In the genomic region with DNA sequence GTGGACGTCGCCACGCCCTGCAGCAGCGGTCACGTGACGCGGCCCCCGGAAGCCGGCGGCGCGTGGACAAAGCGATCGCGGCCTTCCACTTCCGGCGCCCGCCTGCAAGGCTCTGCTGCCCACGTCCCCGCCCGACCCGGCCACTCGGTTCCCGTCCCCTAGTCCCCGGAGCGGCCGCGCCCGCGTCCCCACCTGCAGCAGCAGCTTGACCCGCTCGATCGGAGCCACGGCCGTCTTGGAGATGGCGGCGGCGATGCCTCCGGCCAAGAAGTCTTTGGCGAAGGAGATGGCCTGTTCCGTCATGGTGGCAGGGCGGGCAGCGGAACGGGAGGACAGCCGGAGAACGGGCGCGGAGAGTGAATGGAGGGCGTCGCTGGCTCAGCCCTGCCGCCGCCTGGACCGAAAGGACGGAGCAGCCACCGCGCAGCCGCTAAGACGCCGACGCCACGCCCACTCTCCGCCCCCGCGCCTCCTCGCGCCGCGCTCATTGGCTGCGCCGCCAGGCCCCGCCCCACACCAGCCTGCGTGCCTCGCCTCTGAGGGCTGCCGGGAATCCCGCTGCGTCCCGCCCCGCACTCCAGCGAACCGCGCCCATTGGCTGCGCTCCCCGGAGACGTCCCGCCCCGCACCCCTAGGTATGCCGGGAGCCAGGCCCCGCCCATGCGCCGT, we compare ENCODE assay signal across 1 cellular context.
TF ChIP-seq lines count a peak whose summit lies in the region.

A gene (minus strand): TSS at position 407 of the 669 bp plus-strand sequence. CDS start 104 bp downstream, at position 303.

TF ChIP-seq in K562, 482 proteins besides CTCF, POLR2A, EP300 and RAD21 (continued from another document and continues in another):
- TF ChIP-seq, protein P1, sequence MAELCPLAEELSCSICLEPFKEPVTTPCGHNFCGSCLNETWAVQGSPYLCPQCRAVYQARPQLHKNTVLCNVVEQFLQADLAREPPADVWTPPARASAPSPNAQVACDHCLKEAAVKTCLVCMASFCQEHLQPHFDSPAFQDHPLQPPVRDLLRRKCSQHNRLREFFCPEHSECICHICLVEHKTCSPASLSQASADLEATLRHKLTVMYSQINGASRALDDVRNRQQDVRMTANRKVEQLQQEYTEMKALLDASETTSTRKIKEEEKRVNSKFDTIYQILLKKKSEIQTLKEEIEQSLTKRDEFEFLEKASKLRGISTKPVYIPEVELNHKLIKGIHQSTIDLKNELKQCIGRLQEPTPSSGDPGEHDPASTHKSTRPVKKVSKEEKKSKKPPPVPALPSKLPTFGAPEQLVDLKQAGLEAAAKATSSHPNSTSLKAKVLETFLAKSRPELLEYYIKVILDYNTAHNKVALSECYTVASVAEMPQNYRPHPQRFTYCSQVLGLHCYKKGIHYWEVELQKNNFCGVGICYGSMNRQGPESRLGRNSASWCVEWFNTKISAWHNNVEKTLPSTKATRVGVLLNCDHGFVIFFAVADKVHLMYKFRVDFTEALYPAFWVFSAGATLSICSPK (IDR thresholded peaks at IDR 0.05; ENCODE audit: borderline replicate concordance) = no peak
- no peak for TF ChIP-seq SMARCB1 (IDR thresholded peaks at IDR 0.05; ENCODE audit: insufficient read length, low read depth)
- TF ChIP-seq POLR3G (IDR thresholded peaks at IDR 0.05; ENCODE audit: extremely low read depth, insufficient read length, insufficient replicate concordance) = no peak
- TF ChIP-seq NEUROD1 (IDR thresholded peaks at IDR 0.05; ENCODE audit: borderline replicate concordance, low read depth, low read length, partially characterized antibody) = no peak
- TF ChIP-seq, protein P2, sequence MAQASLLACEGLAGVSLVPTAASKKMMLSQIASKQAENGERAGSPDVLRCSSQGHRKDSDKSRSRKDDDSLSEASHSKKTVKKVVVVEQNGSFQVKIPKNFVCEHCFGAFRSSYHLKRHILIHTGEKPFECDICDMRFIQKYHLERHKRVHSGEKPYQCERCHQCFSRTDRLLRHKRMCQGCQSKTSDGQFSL (CRISPR knock-in tag; IDR thresholded peaks at IDR 0.05) = no peak
- TF ChIP-seq, protein P2 (tag; IDR thresholded peaks at IDR 0.05) = no peak
- no peak for TF ChIP-seq BACH1 (tag; IDR thresholded peaks at IDR 0.05)
- TF ChIP-seq, protein P3, sequence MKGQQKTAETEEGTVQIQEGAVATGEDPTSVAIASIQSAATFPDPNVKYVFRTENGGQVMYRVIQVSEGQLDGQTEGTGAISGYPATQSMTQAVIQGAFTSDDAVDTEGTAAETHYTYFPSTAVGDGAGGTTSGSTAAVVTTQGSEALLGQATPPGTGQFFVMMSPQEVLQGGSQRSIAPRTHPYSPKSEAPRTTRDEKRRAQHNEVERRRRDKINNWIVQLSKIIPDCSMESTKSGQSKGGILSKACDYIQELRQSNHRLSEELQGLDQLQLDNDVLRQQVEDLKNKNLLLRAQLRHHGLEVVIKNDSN (CRISPR knock-in tag; IDR thresholded peaks at IDR 0.05) = peak; percentile 99
- TF ChIP-seq KHSRP (IDR thresholded peaks at IDR 0.05) = no peak
- peak; percentile 92 for TF ChIP-seq SAP30 (IDR thresholded peaks at IDR 0.05; ENCODE audit: borderline replicate concordance, insufficient read depth, low read depth, low read length, poor library complexity, severe bottlenecking)
- no peak for TF ChIP-seq CREBBP (IDR thresholded peaks at IDR 0.05; ENCODE audit: low read depth, low read length)
- peak; percentile 82 for TF ChIP-seq KLF1 (tag; IDR thresholded peaks at IDR 0.05)
- peak; percentile 60; the same call in 1 of the 2 replicates for TF ChIP-seq ZFX (CRISPR knock-in tag; IDR thresholded peaks at IDR 0.05)
- TF ChIP-seq DNMT1 (IDR thresholded peaks at IDR 0.05) = no peak
- TF ChIP-seq SAFB2 (IDR thresholded peaks at IDR 0.05; ENCODE audit: borderline replicate concordance, low read depth, low read length, severe bottlenecking) = no peak
- TF ChIP-seq CAMTA2 (CRISPR knock-in tag; conservative IDR thresholded peaks at IDR 0.05) = 0 out of 2 replicates have a peak, but pooled peaks have one; percentile 50
- peak; percentile 92 for TF ChIP-seq TAF7 (tag; IDR thresholded peaks at IDR 0.05)
- TF ChIP-seq MAFG (tag; conservative IDR thresholded peaks at IDR 0.05) = no peak
- TF ChIP-seq, protein P4, sequence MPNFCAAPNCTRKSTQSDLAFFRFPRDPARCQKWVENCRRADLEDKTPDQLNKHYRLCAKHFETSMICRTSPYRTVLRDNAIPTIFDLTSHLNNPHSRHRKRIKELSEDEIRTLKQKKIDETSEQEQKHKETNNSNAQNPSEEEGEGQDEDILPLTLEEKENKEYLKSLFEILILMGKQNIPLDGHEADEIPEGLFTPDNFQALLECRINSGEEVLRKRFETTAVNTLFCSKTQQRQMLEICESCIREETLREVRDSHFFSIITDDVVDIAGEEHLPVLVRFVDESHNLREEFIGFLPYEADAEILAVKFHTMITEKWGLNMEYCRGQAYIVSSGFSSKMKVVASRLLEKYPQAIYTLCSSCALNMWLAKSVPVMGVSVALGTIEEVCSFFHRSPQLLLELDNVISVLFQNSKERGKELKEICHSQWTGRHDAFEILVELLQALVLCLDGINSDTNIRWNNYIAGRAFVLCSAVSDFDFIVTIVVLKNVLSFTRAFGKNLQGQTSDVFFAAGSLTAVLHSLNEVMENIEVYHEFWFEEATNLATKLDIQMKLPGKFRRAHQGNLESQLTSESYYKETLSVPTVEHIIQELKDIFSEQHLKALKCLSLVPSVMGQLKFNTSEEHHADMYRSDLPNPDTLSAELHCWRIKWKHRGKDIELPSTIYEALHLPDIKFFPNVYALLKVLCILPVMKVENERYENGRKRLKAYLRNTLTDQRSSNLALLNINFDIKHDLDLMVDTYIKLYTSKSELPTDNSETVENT (CRISPR knock-in tag; IDR thresholded peaks at IDR 0.05) = no peak
- TF ChIP-seq U2AF1 (optimal IDR thresholded peaks at IDR 0.05; ENCODE audit: low read depth, low read length) = peak; percentile 73
- TF ChIP-seq, protein P5, sequence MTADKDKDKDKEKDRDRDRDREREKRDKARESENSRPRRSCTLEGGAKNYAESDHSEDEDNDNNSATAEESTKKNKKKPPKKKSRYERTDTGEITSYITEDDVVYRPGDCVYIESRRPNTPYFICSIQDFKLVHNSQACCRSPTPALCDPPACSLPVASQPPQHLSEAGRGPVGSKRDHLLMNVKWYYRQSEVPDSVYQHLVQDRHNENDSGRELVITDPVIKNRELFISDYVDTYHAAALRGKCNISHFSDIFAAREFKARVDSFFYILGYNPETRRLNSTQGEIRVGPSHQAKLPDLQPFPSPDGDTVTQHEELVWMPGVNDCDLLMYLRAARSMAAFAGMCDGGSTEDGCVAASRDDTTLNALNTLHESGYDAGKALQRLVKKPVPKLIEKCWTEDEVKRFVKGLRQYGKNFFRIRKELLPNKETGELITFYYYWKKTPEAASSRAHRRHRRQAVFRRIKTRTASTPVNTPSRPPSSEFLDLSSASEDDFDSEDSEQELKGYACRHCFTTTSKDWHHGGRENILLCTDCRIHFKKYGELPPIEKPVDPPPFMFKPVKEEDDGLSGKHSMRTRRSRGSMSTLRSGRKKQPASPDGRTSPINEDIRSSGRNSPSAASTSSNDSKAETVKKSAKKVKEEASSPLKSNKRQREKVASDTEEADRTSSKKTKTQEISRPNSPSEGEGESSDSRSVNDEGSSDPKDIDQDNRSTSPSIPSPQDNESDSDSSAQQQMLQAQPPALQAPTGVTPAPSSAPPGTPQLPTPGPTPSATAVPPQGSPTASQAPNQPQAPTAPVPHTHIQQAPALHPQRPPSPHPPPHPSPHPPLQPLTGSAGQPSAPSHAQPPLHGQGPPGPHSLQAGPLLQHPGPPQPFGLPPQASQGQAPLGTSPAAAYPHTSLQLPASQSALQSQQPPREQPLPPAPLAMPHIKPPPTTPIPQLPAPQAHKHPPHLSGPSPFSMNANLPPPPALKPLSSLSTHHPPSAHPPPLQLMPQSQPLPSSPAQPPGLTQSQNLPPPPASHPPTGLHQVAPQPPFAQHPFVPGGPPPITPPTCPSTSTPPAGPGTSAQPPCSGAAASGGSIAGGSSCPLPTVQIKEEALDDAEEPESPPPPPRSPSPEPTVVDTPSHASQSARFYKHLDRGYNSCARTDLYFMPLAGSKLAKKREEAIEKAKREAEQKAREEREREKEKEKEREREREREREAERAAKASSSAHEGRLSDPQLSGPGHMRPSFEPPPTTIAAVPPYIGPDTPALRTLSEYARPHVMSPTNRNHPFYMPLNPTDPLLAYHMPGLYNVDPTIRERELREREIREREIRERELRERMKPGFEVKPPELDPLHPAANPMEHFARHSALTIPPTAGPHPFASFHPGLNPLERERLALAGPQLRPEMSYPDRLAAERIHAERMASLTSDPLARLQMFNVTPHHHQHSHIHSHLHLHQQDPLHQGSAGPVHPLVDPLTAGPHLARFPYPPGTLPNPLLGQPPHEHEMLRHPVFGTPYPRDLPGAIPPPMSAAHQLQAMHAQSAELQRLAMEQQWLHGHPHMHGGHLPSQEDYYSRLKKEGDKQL (CRISPR knock-in tag; IDR thresholded peaks at IDR 0.05; ENCODE audit: borderline replicate concordance) = no peak
- TF ChIP-seq, protein P6, sequence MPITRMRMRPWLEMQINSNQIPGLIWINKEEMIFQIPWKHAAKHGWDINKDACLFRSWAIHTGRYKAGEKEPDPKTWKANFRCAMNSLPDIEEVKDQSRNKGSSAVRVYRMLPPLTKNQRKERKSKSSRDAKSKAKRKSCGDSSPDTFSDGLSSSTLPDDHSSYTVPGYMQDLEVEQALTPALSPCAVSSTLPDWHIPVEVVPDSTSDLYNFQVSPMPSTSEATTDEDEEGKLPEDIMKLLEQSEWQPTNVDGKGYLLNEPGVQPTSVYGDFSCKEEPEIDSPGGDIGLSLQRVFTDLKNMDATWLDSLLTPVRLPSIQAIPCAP (CRISPR knock-in tag; IDR thresholded peaks at IDR 0.05; ENCODE audit: borderline replicate concordance) = no peak
- TF ChIP-seq ZNF445 (CRISPR knock-in tag; IDR thresholded peaks at IDR 0.05; ENCODE audit: low read depth) = no peak
- TF ChIP-seq FUS (optimal IDR thresholded peaks at IDR 0.05; ENCODE audit: low read depth, low read length) = no peak
- TF ChIP-seq ZNF232 (CRISPR knock-in tag; IDR thresholded peaks at IDR 0.05) = no peak
- TF ChIP-seq ETV1 (tag; conservative IDR thresholded peaks at IDR 0.05; ENCODE audit: low read depth) = peak; percentile 77
- TF ChIP-seq, protein P7, sequence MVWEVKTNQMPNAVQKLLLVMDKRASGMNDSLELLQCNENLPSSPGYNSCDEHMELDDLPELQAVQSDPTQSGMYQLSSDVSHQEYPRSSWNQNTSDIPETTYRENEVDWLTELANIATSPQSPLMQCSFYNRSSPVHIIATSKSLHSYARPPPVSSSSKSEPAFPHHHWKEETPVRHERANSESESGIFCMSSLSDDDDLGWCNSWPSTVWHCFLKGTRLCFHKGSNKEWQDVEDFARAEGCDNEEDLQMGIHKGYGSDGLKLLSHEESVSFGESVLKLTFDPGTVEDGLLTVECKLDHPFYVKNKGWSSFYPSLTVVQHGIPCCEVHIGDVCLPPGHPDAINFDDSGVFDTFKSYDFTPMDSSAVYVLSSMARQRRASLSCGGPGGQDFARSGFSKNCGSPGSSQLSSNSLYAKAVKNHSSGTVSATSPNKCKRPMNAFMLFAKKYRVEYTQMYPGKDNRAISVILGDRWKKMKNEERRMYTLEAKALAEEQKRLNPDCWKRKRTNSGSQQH (CRISPR knock-in tag; IDR thresholded peaks at IDR 0.05) = peak; percentile 95
- no peak for TF ChIP-seq ZNF324 (CRISPR knock-in tag; IDR thresholded peaks at IDR 0.05)
- TF ChIP-seq ZC3H4 (CRISPR knock-in tag; IDR thresholded peaks at IDR 0.05; ENCODE audit: borderline replicate concordance) = no peak
- no peak for TF ChIP-seq RBM39 (optimal IDR thresholded peaks at IDR 0.05; ENCODE audit: low read depth, low read length)
- TF ChIP-seq NFXL1 (CRISPR knock-in tag; IDR thresholded peaks at IDR 0.05) = no peak
- no peak for TF ChIP-seq ZFPM2 (CRISPR knock-in tag; IDR thresholded peaks at IDR 0.05)
- TF ChIP-seq ZNF780A (CRISPR knock-in tag; IDR thresholded peaks at IDR 0.05) = no peak
- no peak for TF ChIP-seq KDM2B (CRISPR knock-in tag; IDR thresholded peaks at IDR 0.05)
- no peak for TF ChIP-seq SRSF7 (optimal IDR thresholded peaks at IDR 0.05; ENCODE audit: low read depth, low read length)
- TF ChIP-seq, protein P8, sequence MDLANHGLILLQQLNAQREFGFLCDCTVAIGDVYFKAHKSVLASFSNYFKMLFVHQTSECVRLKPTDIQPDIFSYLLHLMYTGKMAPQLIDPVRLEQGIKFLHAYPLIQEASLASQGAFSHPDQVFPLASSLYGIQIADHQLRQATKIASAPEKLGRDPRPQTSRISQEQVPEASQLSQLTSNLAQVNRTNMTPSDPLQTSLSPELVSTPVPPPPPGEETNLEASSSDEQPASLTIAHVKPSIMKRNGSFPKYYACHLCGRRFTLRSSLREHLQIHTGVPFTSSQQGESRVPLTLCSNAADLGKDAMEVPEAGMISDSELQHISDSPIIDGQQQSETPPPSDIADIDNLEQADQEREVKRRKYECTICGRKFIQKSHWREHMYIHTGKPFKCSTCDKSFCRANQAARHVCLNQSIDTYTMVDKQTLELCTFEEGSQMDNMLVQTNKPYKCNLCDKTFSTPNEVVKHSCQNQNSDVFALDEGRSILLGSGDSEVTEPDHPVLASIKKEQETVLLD (IDR thresholded peaks at IDR 0.05) = no peak
- TF ChIP-seq POLR3A (IDR thresholded peaks at IDR 0.05; ENCODE audit: borderline replicate concordance, extremely low read depth, insufficient read depth, insufficient read length) = no peak
- TF ChIP-seq KLF6 (CRISPR knock-in tag; IDR thresholded peaks at IDR 0.05; ENCODE audit: borderline replicate concordance) = 0 out of 2 replicates have a peak, but pooled peaks have one; percentile 18
- TF ChIP-seq, protein P9, sequence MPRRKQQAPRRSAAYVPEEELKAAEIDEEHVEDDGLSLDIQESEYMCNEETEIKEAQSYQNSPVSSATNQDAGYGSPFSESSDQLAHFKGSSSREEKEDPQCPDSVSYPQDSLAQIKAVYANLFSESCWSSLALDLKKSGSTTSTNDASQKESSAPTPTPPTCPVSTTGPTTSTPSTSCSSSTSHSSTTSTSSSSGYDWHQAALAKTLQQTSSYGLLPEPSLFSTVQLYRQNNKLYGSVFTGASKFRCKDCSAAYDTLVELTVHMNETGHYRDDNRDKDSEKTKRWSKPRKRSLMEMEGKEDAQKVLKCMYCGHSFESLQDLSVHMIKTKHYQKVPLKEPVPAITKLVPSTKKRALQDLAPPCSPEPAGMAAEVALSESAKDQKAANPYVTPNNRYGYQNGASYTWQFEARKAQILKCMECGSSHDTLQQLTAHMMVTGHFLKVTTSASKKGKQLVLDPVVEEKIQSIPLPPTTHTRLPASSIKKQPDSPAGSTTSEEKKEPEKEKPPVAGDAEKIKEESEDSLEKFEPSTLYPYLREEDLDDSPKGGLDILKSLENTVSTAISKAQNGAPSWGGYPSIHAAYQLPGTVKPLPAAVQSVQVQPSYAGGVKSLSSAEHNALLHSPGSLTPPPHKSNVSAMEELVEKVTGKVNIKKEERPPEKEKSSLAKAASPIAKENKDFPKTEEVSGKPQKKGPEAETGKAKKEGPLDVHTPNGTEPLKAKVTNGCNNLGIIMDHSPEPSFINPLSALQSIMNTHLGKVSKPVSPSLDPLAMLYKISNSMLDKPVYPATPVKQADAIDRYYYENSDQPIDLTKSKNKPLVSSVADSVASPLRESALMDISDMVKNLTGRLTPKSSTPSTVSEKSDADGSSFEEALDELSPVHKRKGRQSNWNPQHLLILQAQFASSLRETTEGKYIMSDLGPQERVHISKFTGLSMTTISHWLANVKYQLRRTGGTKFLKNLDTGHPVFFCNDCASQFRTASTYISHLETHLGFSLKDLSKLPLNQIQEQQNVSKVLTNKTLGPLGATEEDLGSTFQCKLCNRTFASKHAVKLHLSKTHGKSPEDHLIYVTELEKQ (CRISPR knock-in tag; IDR thresholded peaks at IDR 0.05) = no peak
